8 cellular contexts compared by ENCODE assay signal in the genomic region with DNA sequence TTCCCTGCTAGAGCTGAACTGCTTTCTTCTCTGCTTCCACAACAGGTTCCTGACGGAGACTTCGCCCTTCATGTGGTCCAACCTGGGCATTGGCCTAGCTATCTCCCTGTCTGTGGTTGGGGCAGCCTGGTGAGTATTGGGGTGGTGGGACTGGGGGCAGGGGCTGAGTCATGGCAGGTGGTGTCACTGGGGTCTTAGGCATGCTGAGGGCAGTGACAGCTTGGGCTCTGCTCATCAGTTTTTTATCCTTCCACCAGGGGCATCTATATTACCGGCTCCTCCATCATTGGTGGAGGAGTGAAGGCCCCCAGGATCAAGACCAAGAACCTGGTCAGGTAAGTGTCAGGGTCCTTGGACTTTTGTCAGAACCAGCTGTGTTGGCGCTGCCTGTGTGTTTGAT. TPM values are rescaled to one million over a fixed set of nuclear protein-coding genes. Genes with fewer than 3 reads are reported as not detected.
DNase-seq lines count a peak whose midpoint lies in the region; ATAC-seq and TF ChIP-seq lines count a peak whose summit lies in the region.

No MANE protein-coding gene starts in this region.

- H3K36me3 ChIP-seq in H7 (replicated peaks; ENCODE audit: control insufficient read depth, insufficient read depth, low read length) (peaks cover 24% of the 10 kb centered on the region), skeletal muscle tissue (ENCODE audit: control insufficient read depth in 3 of 3, insufficient read depth in 3 of 3, low read length in 3 of 3) (peaks cover 25 to 39% (median 32%) of the 10 kb centered on the region in 3 donors)

- H3K27me3 Mint-ChIP-seq in T-cell, result peaks cover 0 to 5% of the 10 kb centered on the region in 2 donors

- H3K27me3 ChIP-seq in H7 (ENCODE audit: control insufficient read depth, insufficient read depth, low read length), result no peaks in the 10 kb centered on the region
- H3K27me3 ChIP-seq in skeletal muscle tissue (ENCODE audit: control insufficient read depth in 3 of 3, insufficient read depth in 3 of 3, low read length in 3 of 3), result no peaks in the 10 kb centered on the region

- CTCF ChIA-PET in T-cell (lab: Charles Lee), result interaction anchor here in 1 of 2 donors (0.6 kb wide), 1 partner anchor 71 kb away, joined by 4 read pairs; no protein-coding TSS in a partner anchor

- peak overlapping the region; percentile 88 to 90 (median 88) for H3K4me3 Mint-ChIP-seq in T-cell

- POLR2A ChIA-PET in T-cell (lab: Charles Lee), result no interaction called here

- H3K4me3 ChIP-seq in H7 (ENCODE audit: insufficient read depth, low read depth, low read length) (peak overlapping the region; percentile 97), fibroblast of villous mesenchyme (ENCODE audit: low read depth, low read length) (peak overlapping the region; percentile 94), skeletal muscle tissue (ENCODE audit: low read length in 3 of 3) (peak overlapping the region; percentile 88 to 94 (median 90))

- H3K9me3 Mint-ChIP-seq in T-cell, result no peaks in the 10 kb centered on the region

- H3K9me3 ChIP-seq in skeletal muscle tissue (ENCODE audit: control insufficient read depth in 3 of 3, low read length in 3 of 3), result no peaks in the 10 kb centered on the region

- DNase-seq in H7 (peak; percentile 64), T-cell (no peak), fibroblast of villous mesenchyme (ENCODE audit: low read depth) (no peak), RPMI8226 (no peak), NCI-H1930 (lab: John Stamatoyannopoulos, UW) (no peak)
- DNase-seq in activated CD8-positive, alpha-beta memory T cell treated with anti-CD3 and anti-CD28 coated beads, Interleukin-2, amount 50 U/mL, for 48 hours, result no peak

- peak overlapping the region; percentile 68 to 75 for H3K27ac Mint-ChIP-seq in T-cell

- H3K27ac ChIP-seq in skeletal muscle tissue (ENCODE audit: low read depth, low read length), result peak overlapping the region; percentile 96

- H3K9ac ChIP-seq in skeletal muscle tissue (ENCODE audit: low read depth in 1 of 3, low read length in 3 of 3), result peak overlapping the region in 2 of 3 donors; percentile 94 to 95

- H3K4me1 Mint-ChIP-seq in T-cell, result peaks cover 44 to 59% (median 53%) of the 10 kb centered on the region in 3 donors

- TF ChIP-seq CTCF in fibroblast of villous mesenchyme (IDR thresholded peaks at IDR 0.05; ENCODE audit: insufficient read depth, low read depth, low read length), result no peak

- no peak for ATAC-seq in T-cell (replicated peaks in 1 of 4)
- no peak for ATAC-seq in HG02588 (IDR thresholded peaks at IDR 0.05; ENCODE audit: unreplicated experiment)

- peaks cover 26% of the 10 kb centered on the region for H3K36me3 Mint-ChIP-seq in T-cell

- H3K4me1 ChIP-seq in skeletal muscle tissue (ENCODE audit: control insufficient read depth in 3 of 3, insufficient read depth in 3 of 3, low read length in 3 of 3), result peaks cover 64 to 86% (median 78%) of the 10 kb centered on the region in 3 donors

RNA-seq across cellular contexts. Expression of a gene that starts 1.3 kb away (rescaled TPM):
- total RNA-seq in H7 (2014; rRNA removed; shearing (Covaris generic)), result 196 and 237 TPM in 2 replicates
- total RNA-seq in T-cell (10 to 100 TPM; 57.5 to 88.6 (median 69.5) TPM), fibroblast of villous mesenchyme (76.0 and 104 TPM in 2 replicates), skeletal muscle tissue (73.1 TPM)

RNA-seq across cellular contexts. Expression of a gene that starts 3.0 kb away (rescaled TPM):
- 207 and 217 TPM in 2 replicates for total RNA-seq in H7 (2014; rRNA removed; shearing (Covaris generic))
- 1 to 10 TPM; 1.2 to 5.3 (median 3.1) TPM for total RNA-seq in T-cell
- total RNA-seq in fibroblast of villous mesenchyme, result 57.4 and 91.5 TPM in 2 replicates
- 29.7 TPM for total RNA-seq in skeletal muscle tissue

RNA-seq across cellular contexts. Expression of a gene that starts 6.2 kb away (rescaled TPM):
- total RNA-seq in H7 (2014; rRNA removed; shearing (Covaris generic)), result 75.4 and 83.4 TPM in 2 replicates
- 10 to 100 TPM; 22.1 to 46.6 (median 41.8) TPM for total RNA-seq in T-cell
- 18.6 and 22.5 TPM in 2 replicates for total RNA-seq in fibroblast of villous mesenchyme
- 9.9 TPM for total RNA-seq in skeletal muscle tissue

RNA-seq across cellular contexts. Expression of a gene that starts 15.4 kb away (rescaled TPM):
- 10.5 and 19.8 TPM in 2 replicates for total RNA-seq in H7 (2014; rRNA removed; shearing (Covaris generic))
- 1 to 10 TPM in 3 of 5 donors, under 1 TPM in 2; 0.50 to 4.3 (median 1.7) TPM for total RNA-seq in T-cell
- total RNA-seq in fibroblast of villous mesenchyme, result 3.5 and 4.7 TPM in 2 replicates
- under 0.01 TPM for total RNA-seq in skeletal muscle tissue

RNA-seq across cellular contexts. Expression of a gene that starts 29.3 kb away (rescaled TPM):
- 29.2 and 34.2 TPM in 2 replicates for total RNA-seq in H7 (2014; rRNA removed; shearing (Covaris generic))
- total RNA-seq in T-cell (10 to 100 TPM; 15.3 to 24.3 (median 22.1) TPM), fibroblast of villous mesenchyme (18.7 and 20.7 TPM in 2 replicates), skeletal muscle tissue (11.0 TPM)
